Comparison of ENCODE assay signal across 1 cellular context in genomic region chr18:69757733-69758132, GRCh38.
TF ChIP-seq lines count a peak whose summit lies in the region.

No MANE protein-coding gene starts in this region.

TF ChIP-seq in GM23338, 12 proteins besides CTCF, POLR2A, EP300 and RAD21 (continued from another document):
- TF ChIP-seq ZNF462 (CRISPR knock-in tag; IDR thresholded peaks at IDR 0.05) (no peak), ZNF331 (CRISPR knock-in tag; IDR thresholded peaks at IDR 0.05; ENCODE audit: low read depth) (no peak), EZH2phosphoT487 (IDR thresholded peaks at IDR 0.05; ENCODE audit: unreplicated experiment) (no peak), ZNF114 (CRISPR knock-in tag; IDR thresholded peaks at IDR 0.05) (no peak), STAT1 (IDR thresholded peaks at IDR 0.05; ENCODE audit: unreplicated experiment) (no peak), REST (IDR thresholded peaks at IDR 0.05; ENCODE audit: unreplicated experiment) (no peak), JUNB (IDR thresholded peaks at IDR 0.05; ENCODE audit: unreplicated experiment) (no peak)
